ENCODE assay signal across 11 cellular contexts in genomic region chr9:84371737-84372136, GRCh38. TPM values are rescaled to one million over a fixed set of nuclear protein-coding genes. Genes with fewer than 3 reads are reported as not detected.
A peak's percentile ranks its signal among the peaks of the same experiment; 100 is the strongest.
DNase-seq lines count a peak whose midpoint lies in the region; ATAC-seq and TF ChIP-seq lines count a peak whose summit lies in the region.
"Had no signal": no experiment of that assay in that cellular context is flagged by ENCODE, and none has a peak within 500 bp of the region (broad histone marks: within the 10 kb centered on the region; RNA-seq: fewer than 3 reads in every experiment).

No MANE protein-coding gene starts in this region.

- H3K79me1 ChIP-seq in neuronal stem cell (ENCODE audit: low read depth, low read length), result no peaks in the 10 kb centered on the region

- WGBS in gastroesophageal sphincter (ENCODE audit: low coverage in 1 of 2), 2 donors, result 37 to 49% methylated on average over 2 of the region's 2 CpGs
- WGBS in smooth muscle cell (ENCODE audit: low lambda C conversion rate), result 19% methylated on average over 2 of the region's 2 CpGs
- no CpG with 5 or more reads among the region's 2 CpGs for WGBS in neuronal stem cell (ENCODE audit: extremely low coverage in 2 of 2, insufficient read length in 2 of 2, insufficient replicate concordance in 1 of 2), 2 donors

- H3F3A ChIP-seq in smooth muscle cell (ENCODE audit: low read depth) (no peaks in the 10 kb centered on the region), MM.1S (ENCODE audit: insufficient read depth, low read length) (no peaks in the 10 kb centered on the region)

- H2BK120ac ChIP-seq in neuronal stem cell (ENCODE audit: low read depth, low read length), result no peak overlapping the region

- H3K36me3 ChIP-seq in gastroesophageal sphincter (no peaks in the 10 kb centered on the region), smooth muscle cell (ENCODE audit: low read depth) (no peaks in the 10 kb centered on the region), neuronal stem cell (replicated peaks in 1 of 2; ENCODE audit: control insufficient read depth in 2 of 2, insufficient read depth in 2 of 2, low read length in 2 of 2) (no peaks in the 10 kb centered on the region), MM.1S (replicated peaks; ENCODE audit: insufficient read depth, low read length) (no peaks in the 10 kb centered on the region)
- H3K36me3 ChIP-seq: tibial nerve had no signal

- H3K9me3 ChIP-seq in gastroesophageal sphincter, result no peaks in the 10 kb centered on the region
- no peaks in the 10 kb centered on the region for H3K9me3 ChIP-seq in smooth muscle cell (replicated peaks; ENCODE audit: low read depth)
- H3K9me3 ChIP-seq in neuronal stem cell (replicated peaks in 1 of 2; ENCODE audit: control insufficient read depth in 2 of 2, insufficient read depth in 1 of 2, low read depth in 1 of 2, low read length in 2 of 2), result no peaks in the 10 kb centered on the region
- H3K9me3 ChIP-seq in MM.1S (replicated peaks; ENCODE audit: insufficient read depth, low read length), result no peaks in the 10 kb centered on the region
- H3K9me3 ChIP-seq: tibial nerve had no signal

- no peaks in the 10 kb centered on the region for H3K9me2 ChIP-seq in MM.1S (replicated peaks; ENCODE audit: insufficient read depth, low read length)

- H2BK5ac ChIP-seq in neuronal stem cell (ENCODE audit: low read length), result no peak overlapping the region

- H3K4ac ChIP-seq in neuronal stem cell (ENCODE audit: low read length), result no peak overlapping the region

- H3K27me3 ChIP-seq in gastroesophageal sphincter, result no peaks in the 10 kb centered on the region
- no peaks in the 10 kb centered on the region for H3K27me3 ChIP-seq in smooth muscle cell (ENCODE audit: low read depth)
- H3K27me3 ChIP-seq in neuronal stem cell (ENCODE audit: control insufficient read depth in 3 of 3, insufficient read depth in 3 of 3, low read depth in 1 of 3, low read length in 3 of 3), result no peaks in the 10 kb centered on the region
- H3K27me3 ChIP-seq in MM.1S (replicated peaks; ENCODE audit: insufficient read depth, low read length), result no peaks in the 10 kb centered on the region
- H3K27me3 ChIP-seq: tibial nerve had no signal

- H2BK12ac ChIP-seq in neuronal stem cell (ENCODE audit: low read length), result no peak overlapping the region

- no peak overlapping the region for H3K9ac ChIP-seq in smooth muscle cell (ENCODE audit: low read depth)
- H3K9ac ChIP-seq in neuronal stem cell (ENCODE audit: low read depth, low read length, poor library complexity), result no peak overlapping the region
- H3K9ac ChIP-seq in MM.1S (ENCODE audit: low read length), result no peak overlapping the region

- H3K27ac ChIP-seq in gastroesophageal sphincter (no peak overlapping the region), smooth muscle cell (ENCODE audit: low read depth) (peak overlapping the region; percentile 19), neuronal stem cell (replicated peaks; ENCODE audit: low read length) (no peak overlapping the region), MM.1S (ENCODE audit: low read length) (no peak overlapping the region)

- H3K18ac ChIP-seq in neuronal stem cell (ENCODE audit: low read length), result no peak overlapping the region

- peak; percentile 77 for ATAC-seq in gastroesophageal sphincter

- DNase-seq in HS-27A (ENCODE audit: low read depth), result peak; percentile 14
- peak; percentile 30 for DNase-seq in T1000 (lab: John Stamatoyannopoulos, UW)
- no peak for DNase-seq in smooth muscle cell (lab: John Stamatoyannopoulos, UW; ENCODE audit: unreplicated experiment)
- DNase-seq in neuronal stem cell (ENCODE audit: low spot score), result no peak
- no peak for DNase-seq in DMS 273 treated with DMSO at 0.1 percent for 48 hours (lab: John Stamatoyannopoulos, UW)
- DNase-seq in iPS-NIHi7 (ENCODE audit: extremely low spot score), result no peak
- DNase-seq in MM.1S, result no peak
- DNase-seq: amygdala, NCI-H69 had no signal

- no peak overlapping the region for H3K14ac ChIP-seq in neuronal stem cell (ENCODE audit: low read length)

- H3K4me1 ChIP-seq in gastroesophageal sphincter, result peaks cover 0 to 3% (median 0%) of the 10 kb centered on the region in 3 donors
- H3K4me1 ChIP-seq in smooth muscle cell (ENCODE audit: low read depth), result peaks cover 8% of the 10 kb centered on the region
- peaks cover 0 to 5% of the 10 kb centered on the region in 2 donors for H3K4me1 ChIP-seq in neuronal stem cell (ENCODE audit: control insufficient read depth in 2 of 2, insufficient read depth in 1 of 2, low read depth in 1 of 2, low read length in 2 of 2)
- no peaks in the 10 kb centered on the region for H3K4me1 ChIP-seq in MM.1S (ENCODE audit: low read length)

- H4K8ac ChIP-seq in neuronal stem cell (ENCODE audit: low read depth, low read length), result no peak overlapping the region

- no peak overlapping the region for H2AK5ac ChIP-seq in neuronal stem cell (ENCODE audit: low read depth, low read length)

- H3K79me2 ChIP-seq in smooth muscle cell (ENCODE audit: low read depth), result no peaks in the 10 kb centered on the region
- no peaks in the 10 kb centered on the region for H3K79me2 ChIP-seq in MM.1S (ENCODE audit: low read length)

- H4K91ac ChIP-seq in neuronal stem cell (ENCODE audit: low read depth, low read length, poor library complexity), result no peak overlapping the region

- H3K23ac ChIP-seq in neuronal stem cell (ENCODE audit: low read depth, low read length, poor library complexity), result no peak overlapping the region

- H3K4me3 ChIP-seq in gastroesophageal sphincter (no peak overlapping the region), smooth muscle cell (no peak overlapping the region), neuronal stem cell (ENCODE audit: low read length in 2 of 2) (no peak overlapping the region), MM.1S (ENCODE audit: low read length) (no peak overlapping the region)
- H3K4me3 ChIP-seq: tibial nerve had no signal

- TF ChIP-seq CTCF in gastroesophageal sphincter (IDR thresholded peaks at IDR 0.05) (no peak), smooth muscle cell (IDR thresholded peaks at IDR 0.05; ENCODE audit: borderline replicate concordance, insufficient read depth, poor library complexity, severe bottlenecking) (no peak), MM.1S (IDR thresholded peaks at IDR 0.05; ENCODE audit: low read length) (no peak)

- H4K20me1 ChIP-seq in smooth muscle cell (ENCODE audit: low read depth) (no peaks in the 10 kb centered on the region), MM.1S (ENCODE audit: insufficient read depth, low read length) (no peaks in the 10 kb centered on the region)

- H2BK15ac ChIP-seq in neuronal stem cell (ENCODE audit: low read length), result no peak overlapping the region

- no peak overlapping the region for H2AFZ ChIP-seq in smooth muscle cell (ENCODE audit: low read depth)
- no peak overlapping the region for H2AFZ ChIP-seq in neuronal stem cell (ENCODE audit: low read length)
- H2AFZ ChIP-seq in MM.1S (ENCODE audit: low read length), result no peak overlapping the region

- TF ChIP-seq EP300 in gastroesophageal sphincter (IDR thresholded peaks at IDR 0.05), result no peak

- H3K4me2 ChIP-seq in smooth muscle cell, result peak overlapping the region; percentile 53
- H3K4me2 ChIP-seq in neuronal stem cell (ENCODE audit: insufficient read depth, low read length, poor library complexity, severe bottlenecking), result no peak overlapping the region
- no peak overlapping the region for H3K4me2 ChIP-seq in MM.1S (ENCODE audit: low read depth, low read length)

- no peak for TF ChIP-seq POLR2A in gastroesophageal sphincter (IDR thresholded peaks at IDR 0.05)

RNA-seq across cellular contexts. Expression of gene SLC28A3, which starts 31.2 kb away (rescaled TPM):
- total RNA-seq in gastroesophageal sphincter (under 1 TPM in 2 of 4 donors, not detected in 2; 0.04 to 0.49 TPM), smooth muscle cell (1.0 and 1.8 TPM in 2 replicates)
- polyA plus RNA-seq in smooth muscle cell, result 0.11 TPM in 1 of 2 replicates, not detected in the other
- 0.01 TPM for polyA plus RNA-seq in neuronal stem cell (2013, experiment 1 of 2)
- polyA plus RNA-seq in neuronal stem cell (2013, experiment 2 of 2), result 0.01 TPM

Comparison
In these comparisons a context has a peak if more than half of its experiments do, and no peak if none do; other contexts are left out.
1. DNase-seq: peak in HS-27A (single experiment) and T1000 (single experiment); none in smooth muscle cell (single experiment), neuronal stem cell (single experiment), DMS 273 treated with DMSO at 0.1 percent for 48 hours (single experiment), iPS-NIHi7 (single experiment) and MM.1S (single experiment).